Comparison of ENCODE assay signal across 14 cellular contexts in genomic region chr6:15020114-15020770, GRCh38.
"Had no signal": no experiment of that assay in that cellular context is flagged by ENCODE, and none has a peak within 500 bp of the region (broad histone marks: within the 10 kb centered on the region; RNA-seq: fewer than 3 reads in every experiment).

No MANE protein-coding gene starts in this region.

- H3K27ac Mint-ChIP-seq: activated CD8-positive, alpha-beta memory T cell treated with anti-CD3 and anti-CD28 coated beads, Interleukin-2, amount 10 ng/mL, durations not matched to agents 7 days and 5 days; activated naive CD8-positive, alpha-beta T cell treated with anti-CD3 and anti-CD28 coated beads, Interleukin-2, amount 50 U/mL, for 24 hours; type B pancreatic cell had no signal

- H3K27ac ChIP-seq: left ventricle myocardium inferior had no signal

- H3K36me3 ChIP-seq: left ventricle myocardium inferior had no signal

- H3K36me3 Mint-ChIP-seq: type B pancreatic cell had no signal

- H3K4me3 ChIP-seq: left ventricle myocardium inferior had no signal

- DNase-seq: activated CD8-positive, alpha-beta memory T cell treated with anti-CD3 and anti-CD28 coated beads, Interleukin-2, amount 10 ng/mL, durations not matched to agents 7 days and 5 days; activated naive CD4-positive, alpha-beta T cell; activated naive CD8-positive, alpha-beta T cell treated with anti-CD3 and anti-CD28 coated beads, Interleukin-2, amount 50 U/mL, for 24 hours; kidney; left ventricle myocardium inferior; mesenchymal stem cell; stimulated activated CD4-positive, alpha-beta T cell treated with anti-CD3 and anti-CD28 coated beads, Interleukin-2, amount 100 ng/mL, for 24 hours; stimulated activated naive CD4-positive, alpha-beta T cell treated with Interleukin-2 at 50 U/mL for 16 hours had no signal

- H3K9me3 Mint-ChIP-seq: activated naive CD8-positive, alpha-beta T cell treated with anti-CD3 and anti-CD28 coated beads, Interleukin-2, amount 50 U/mL, for 24 hours; type B pancreatic cell had no signal

- ATAC-seq: activated CD8-positive, alpha-beta memory T cell treated with anti-CD3 and anti-CD28 coated beads, Interleukin-2, amount 10 ng/mL, durations not matched to agents 7 days and 5 days; activated naive CD8-positive, alpha-beta T cell treated with anti-CD3 and anti-CD28 coated beads, Interleukin-2, amount 50 U/mL, for 24 hours; sciatic nerve had no signal

- H3K9me3 ChIP-seq: left ventricle myocardium inferior had no signal

- FAIRE-seq: astrocyte, colon, frontal cortex, kidney had no signal

- H3K4me3 Mint-ChIP-seq: activated CD8-positive, alpha-beta memory T cell treated with anti-CD3 and anti-CD28 coated beads, Interleukin-2, amount 10 ng/mL, durations not matched to agents 7 days and 5 days; activated naive CD8-positive, alpha-beta T cell treated with anti-CD3 and anti-CD28 coated beads, Interleukin-2, amount 50 U/mL, for 24 hours; neural crest cell; type B pancreatic cell had no signal

- H3K27me3 Mint-ChIP-seq: type B pancreatic cell had no signal
